In the genomic region with DNA sequence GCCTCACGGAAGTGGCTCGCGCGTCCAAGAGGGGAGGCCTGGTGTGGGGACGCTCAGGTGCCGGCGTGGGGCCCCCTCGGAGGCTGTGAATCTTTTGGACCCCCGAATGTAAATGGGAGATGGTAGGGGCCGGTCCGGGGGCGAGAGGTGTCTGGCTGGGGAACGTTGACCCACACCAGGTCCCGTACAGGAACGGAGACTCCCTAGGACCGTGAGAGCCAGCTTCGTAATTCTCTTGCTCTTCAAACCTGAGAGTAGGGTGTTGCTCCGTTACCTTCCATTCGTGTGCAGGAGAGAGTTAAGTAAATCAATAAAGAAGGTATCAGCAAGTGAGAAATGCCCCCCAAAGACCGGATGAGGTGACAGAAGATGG, we compare ENCODE assay signal across 8 cellular contexts. TPM values are rescaled to one million over a fixed set of nuclear protein-coding genes. Genes with fewer than 3 reads are reported as not detected.
DNase-seq lines count a peak whose midpoint lies in the region; ATAC-seq and TF ChIP-seq lines count a peak whose summit lies in the region.

No MANE protein-coding gene starts in this region.

- peak; percentile 0 for ATAC-seq in HG03521 (IDR thresholded peaks at IDR 0.05; ENCODE audit: unreplicated experiment)
- ATAC-seq in body of pancreas: no peak
- ATAC-seq in right lobe of liver: peak in 1 of 4 donors; percentile 1

- H3K36me3 ChIP-seq in Caco-2 (ENCODE audit: control insufficient read depth, insufficient read depth, low read length) (no peaks in the 10 kb centered on the region), body of pancreas (replicated peaks in 1 of 2; ENCODE audit: insufficient read depth in 1 of 2, low read depth in 2 of 2) (no peaks in the 10 kb centered on the region), right lobe of liver (peaks cover 0 to 2% (median 0%) of the 10 kb centered on the region in 4 donors), urinary bladder (ENCODE audit: insufficient read depth) (no peaks in the 10 kb centered on the region)

- intact Hi-C loops in Caco-2 (cut with micrococcal nuclease; ENCODE audit: unreplicated experiment): loop anchor here (5.0 kb wide), 2 partner anchors 51 to 181 kb away; no protein-coding TSS in a partner anchor
- intact Hi-C loops in body of pancreas (cut with DNase I): loop anchor here (10.0 kb wide), 1 partner anchor 46 kb away; no protein-coding TSS in a partner anchor
- intact Hi-C loops in right lobe of liver (cut with DNase I): loop anchor here in 1 of 2 donors (10.0 kb wide), 1 partner anchor 46 kb away; no protein-coding TSS in a partner anchor

- peaks cover 59% of the 10 kb centered on the region for H3K4me1 Mint-ChIP-seq in Caco-2 (ENCODE audit: low read depth, unreplicated experiment)

- WGBS in body of pancreas, 2 donors: 0 to 2% methylated on average over 19 to 20 of the region's 20 CpGs
- WGBS in right lobe of liver (ENCODE audit: insufficient coverage, low coverage, low lambda C conversion rate, missing lambda C conversion rate): under 1% methylated on average over 12 of the region's 20 CpGs
- whole genome bisulfite sequencing in urinary bladder: under 1% methylated on average over 20 of the region's 20 CpGs

- H3K9me3 ChIP-seq in Caco-2 (no peaks in the 10 kb centered on the region), body of pancreas (no peaks in the 10 kb centered on the region), right lobe of liver (no peaks in the 10 kb centered on the region)

- no peak for TF ChIP-seq CTCF in Caco-2 (IDR thresholded peaks at IDR 0.05; ENCODE audit: insufficient read depth in 1 of 2, low read depth in 1 of 2, low read length in 1 of 2, severe bottlenecking in 1 of 2, unreplicated experiment in 1 of 2)
- TF ChIP-seq CTCF in body of pancreas (IDR thresholded peaks at IDR 0.05): no peak
- no peak for TF ChIP-seq CTCF in right lobe of liver (IDR thresholded peaks at IDR 0.05)

- H3K4me1 ChIP-seq in Caco-2 (peaks cover 58% of the 10 kb centered on the region), body of pancreas (peaks cover 77% of the 10 kb centered on the region), right lobe of liver (peaks cover 4 to 50% (median 14%) of the 10 kb centered on the region in 4 donors), urinary bladder (ENCODE audit: insufficient read depth) (peaks cover 4% of the 10 kb centered on the region)

- H3K36me3 Mint-ChIP-seq in Caco-2 (ENCODE audit: insufficient read depth, unreplicated experiment): peaks cover 50% of the 10 kb centered on the region

- H3K27ac Mint-ChIP-seq in Caco-2 (ENCODE audit: unreplicated experiment): peak overlapping the region; percentile 93

- H3K27me3 ChIP-seq in Caco-2 (replicated peaks; ENCODE audit: control insufficient read depth, insufficient read depth, low read length) (no peaks in the 10 kb centered on the region), body of pancreas (no peaks in the 10 kb centered on the region), right lobe of liver (no peaks in the 10 kb centered on the region)

- BruUV-seq in Caco-2 (replicated peaks; lab: Mats Ljungman, UMichigan): no TSS peak

- CTCF ChIA-PET in Caco-2 (lab: Charles Lee): interaction anchor here (1.6 kb wide), 1 partner anchor 51 kb away, joined by 6 read pairs; no protein-coding TSS in a partner anchor

- peak overlapping the region; percentile 74 for H3K4me3 Mint-ChIP-seq in Caco-2 (ENCODE audit: unreplicated experiment)

- H3K27ac ChIP-seq in body of pancreas (peak overlapping the region; percentile 90 to 97 (median 95)), right lobe of liver (peak overlapping the region; percentile 86 to 96 (median 92)), urinary bladder (ENCODE audit: low read depth) (peak overlapping the region; percentile 98)

- H3K9me3 Mint-ChIP-seq in Caco-2 (ENCODE audit: unreplicated experiment): no peaks in the 10 kb centered on the region

- DNase-seq in Caco-2 (no peak), body of pancreas (no peak), right lobe of liver (no peak), NCI-H187 treated with DMSO at 0.1 percent for 48 hours (lab: John Stamatoyannopoulos, UW) (no peak), NOMO-1 treated with DMSO at 0.1 percent for 48 hours (lab: John Stamatoyannopoulos, UW; ENCODE audit: unreplicated experiment) (no peak), NCI-H2107 treated with DMSO at 0.1 percent for 48 hours (lab: John Stamatoyannopoulos, UW; ENCODE audit: unreplicated experiment) (no peak)

- POLR2A ChIA-PET in Caco-2 (lab: Charles Lee): interaction anchor here (1.4 kb wide), 1 partner anchor 37 kb away, joined by 10 read pairs; no protein-coding TSS in a partner anchor

- peak overlapping the region; percentile 68 for H3K4me3 ChIP-seq in Caco-2 (ENCODE audit: low read depth, low read length)
- peak overlapping the region; percentile 45 to 59 for H3K4me3 ChIP-seq in body of pancreas
- peak overlapping the region; percentile 81 to 89 (median 88) for H3K4me3 ChIP-seq in right lobe of liver
- H3K4me3 ChIP-seq in urinary bladder (ENCODE audit: low read depth, low read length): peak overlapping the region; percentile 78

- H3K27me3 Mint-ChIP-seq in Caco-2 (ENCODE audit: insufficient read depth, unreplicated experiment): no peaks in the 10 kb centered on the region

- TF ChIP-seq POLR2A in body of pancreas (IDR thresholded peaks at IDR 0.05) (no peak), right lobe of liver (IDR thresholded peaks at IDR 0.05) (no peak)

RNA-seq across cellular contexts. Expression of a gene that starts 0.5 kb away (rescaled TPM):
- total RNA-seq in Caco-2 (2022) (40.3 and 46.1 TPM in 2 replicates), body of pancreas (10 to 100 TPM; 13.5 to 18.9 TPM), right lobe of liver (100 to 1,000 TPM in 1 of 6 experiments, 10 to 100 TPM in 5; 32.4 to 102 (median 37.9) TPM), urinary bladder (54.6 TPM)
- 59.8 TPM for polyA plus RNA-seq in urinary bladder

RNA-seq across cellular contexts. Expression of a gene that starts 0.9 kb away (rescaled TPM):
- total RNA-seq in Caco-2 (2022) (16.4 and 19.2 TPM in 2 replicates), body of pancreas (10 to 100 TPM in 1 of 2 donors, 1 to 10 TPM in 1; 7.5 to 14.5 TPM), right lobe of liver (10 to 100 TPM; 10.3 to 15.1 (median 13.8) TPM), urinary bladder (13.0 TPM)
- polyA plus RNA-seq in urinary bladder: 6.8 TPM
